ENCODE assay signal across 1 cellular context in the genomic region with DNA sequence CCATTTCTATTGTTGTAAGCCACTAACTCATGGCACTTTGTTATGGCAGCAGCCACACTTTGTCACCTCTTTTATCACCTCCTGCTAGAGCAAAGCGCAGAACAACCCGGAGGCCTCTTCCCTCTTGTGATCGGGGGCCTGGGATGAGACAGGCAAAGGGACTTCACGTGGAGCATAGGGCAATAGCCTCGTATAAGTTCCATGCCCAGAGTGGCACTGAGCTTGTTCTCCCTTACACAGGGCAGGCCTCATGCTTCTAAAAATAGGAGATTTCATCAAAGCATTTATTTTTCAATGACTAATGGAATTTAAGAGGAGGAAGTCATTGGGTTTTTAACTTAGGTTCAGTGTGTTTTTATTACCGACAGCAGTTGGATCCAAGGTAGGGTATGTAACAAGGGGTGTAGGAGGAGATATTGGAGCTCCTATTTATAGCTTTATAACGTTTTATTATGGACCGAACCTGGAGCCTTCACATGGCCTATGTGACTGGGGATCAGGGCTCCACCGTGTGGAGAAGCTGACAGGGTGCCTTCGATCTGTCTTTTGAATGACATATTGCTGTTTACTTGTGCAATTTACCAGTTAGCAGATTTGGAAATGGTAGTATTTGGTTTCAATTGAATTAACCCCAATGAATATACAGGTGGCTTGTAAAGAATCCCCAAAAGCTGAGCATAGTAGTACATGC.
TF ChIP-seq lines count a peak whose summit lies in the region.

No MANE protein-coding gene starts in this region.

TF ChIP-seq in HCT116, 20 proteins besides CTCF, POLR2A, EP300 and RAD21 (continued from another document):
- TF ChIP-seq, protein P1, sequence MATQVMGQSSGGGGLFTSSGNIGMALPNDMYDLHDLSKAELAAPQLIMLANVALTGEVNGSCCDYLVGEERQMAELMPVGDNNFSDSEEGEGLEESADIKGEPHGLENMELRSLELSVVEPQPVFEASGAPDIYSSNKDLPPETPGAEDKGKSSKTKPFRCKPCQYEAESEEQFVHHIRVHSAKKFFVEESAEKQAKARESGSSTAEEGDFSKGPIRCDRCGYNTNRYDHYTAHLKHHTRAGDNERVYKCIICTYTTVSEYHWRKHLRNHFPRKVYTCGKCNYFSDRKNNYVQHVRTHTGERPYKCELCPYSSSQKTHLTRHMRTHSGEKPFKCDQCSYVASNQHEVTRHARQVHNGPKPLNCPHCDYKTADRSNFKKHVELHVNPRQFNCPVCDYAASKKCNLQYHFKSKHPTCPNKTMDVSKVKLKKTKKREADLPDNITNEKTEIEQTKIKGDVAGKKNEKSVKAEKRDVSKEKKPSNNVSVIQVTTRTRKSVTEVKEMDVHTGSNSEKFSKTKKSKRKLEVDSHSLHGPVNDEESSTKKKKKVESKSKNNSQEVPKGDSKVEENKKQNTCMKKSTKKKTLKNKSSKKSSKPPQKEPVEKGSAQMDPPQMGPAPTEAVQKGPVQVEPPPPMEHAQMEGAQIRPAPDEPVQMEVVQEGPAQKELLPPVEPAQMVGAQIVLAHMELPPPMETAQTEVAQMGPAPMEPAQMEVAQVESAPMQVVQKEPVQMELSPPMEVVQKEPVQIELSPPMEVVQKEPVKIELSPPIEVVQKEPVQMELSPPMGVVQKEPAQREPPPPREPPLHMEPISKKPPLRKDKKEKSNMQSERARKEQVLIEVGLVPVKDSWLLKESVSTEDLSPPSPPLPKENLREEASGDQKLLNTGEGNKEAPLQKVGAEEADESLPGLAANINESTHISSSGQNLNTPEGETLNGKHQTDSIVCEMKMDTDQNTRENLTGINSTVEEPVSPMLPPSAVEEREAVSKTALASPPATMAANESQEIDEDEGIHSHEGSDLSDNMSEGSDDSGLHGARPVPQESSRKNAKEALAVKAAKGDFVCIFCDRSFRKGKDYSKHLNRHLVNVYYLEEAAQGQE (IDR thresholded peaks at IDR 0.05; ENCODE audit: low read depth) = no peak
- TF ChIP-seq EGR1 (IDR thresholded peaks at IDR 0.05; ENCODE audit: low read depth) (no peak), SP1 (IDR thresholded peaks at IDR 0.05; ENCODE audit: low read depth) (no peak)
